ENCODE assay signal across 14 cellular contexts in genomic region chr22:21457023-21457787, GRCh38. TPM values are rescaled to one million over a fixed set of nuclear protein-coding genes. Genes with fewer than 3 reads are reported as not detected.
DNase-seq lines count a peak whose midpoint lies in the region; ATAC-seq, FAIRE-seq and TF ChIP-seq lines count a peak whose summit lies in the region.
"Had no signal": no experiment of that assay in that cellular context is flagged by ENCODE, and none has a peak within 500 bp of the region (broad histone marks: within the 10 kb centered on the region; RNA-seq: fewer than 3 reads in every experiment).

No MANE protein-coding gene starts in this region.

- no peak overlapping the region; the same call in 1 of the 2 replicates for H4K8ac ChIP-seq in H1 (ENCODE audit: extremely low read depth, insufficient read depth, low read length)
- no peak overlapping the region for H4K8ac ChIP-seq in mesendoderm (ENCODE audit: low read depth, low read length)

- no peak overlapping the region for H3K27ac ChIP-seq in right cardiac atrium (ENCODE audit: low read length)
- no peak overlapping the region for H3K27ac ChIP-seq in H1 (ENCODE audit: low read depth, low read length)
- no peak overlapping the region for H3K27ac ChIP-seq in mesendoderm (ENCODE audit: low read depth, low read length)
- H3K27ac ChIP-seq: adrenal gland, foreskin keratinocyte had no signal

- no peaks in the 10 kb centered on the region for H4K20me1 ChIP-seq in H1 (replicated peaks in 1 of 2; ENCODE audit: control insufficient read depth in 1 of 2, insufficient read depth in 2 of 2, low read length in 2 of 2)

- H2BK15ac ChIP-seq in H1 (ENCODE audit: low read length), result 0 out of 2 replicates have a peak overlapping the region, but pooled peaks have one; percentile 29
- H2BK15ac ChIP-seq in mesendoderm (replicated peaks; ENCODE audit: low read depth), result no peak overlapping the region

- no peak overlapping the region for H2AFZ ChIP-seq in H1 (ENCODE audit: low read length)

- peak overlapping the region; percentile 52 for H4K91ac ChIP-seq in H1 (replicated peaks; ENCODE audit: insufficient read length, low read length)

- H3K23me2 ChIP-seq in H1 (ENCODE audit: low read depth, low read length), result no peaks in the 10 kb centered on the region

- peak overlapping the region; percentile 48; the same call in 1 of the 2 replicates for H3K18ac ChIP-seq in H1 (ENCODE audit: extremely low read depth, low read length)
- no peak overlapping the region for H3K18ac ChIP-seq in mesendoderm (ENCODE audit: low read length)

- no peaks in the 10 kb centered on the region for H3K36me3 ChIP-seq in H1 (ENCODE audit: control insufficient read depth in 2 of 4, insufficient read depth in 4 of 4, low read length in 3 of 4)
- no peaks in the 10 kb centered on the region for H3K36me3 ChIP-seq in mesendoderm (ENCODE audit: control insufficient read depth, insufficient read depth, low read length)
- H3K36me3 ChIP-seq: adrenal gland had no signal

- H3K9me3 ChIP-seq in right cardiac atrium (ENCODE audit: control insufficient read depth, low read length), result no peaks in the 10 kb centered on the region
- H3K9me3 ChIP-seq in H1 (ENCODE audit: insufficient read depth in 2 of 2, low read depth in 1 of 2, low read length in 1 of 2), result no peaks in the 10 kb centered on the region
- H3K9me3 ChIP-seq: adrenal gland, SK-N-SH had no signal

- H3K4ac ChIP-seq in H1 (replicated peaks; ENCODE audit: insufficient read length, low read depth, low read length) (no peak overlapping the region), mesendoderm (ENCODE audit: low read depth, low read length) (no peak overlapping the region)

- peak in 1 of 2 donors; percentile 29 for ATAC-seq in right cardiac atrium
- ATAC-seq in GM18498 (IDR thresholded peaks at IDR 0.05; ENCODE audit: unreplicated experiment), result no peak
- ATAC-seq in HG03159 (IDR thresholded peaks at IDR 0.05; ENCODE audit: unreplicated experiment), result no peak
- ATAC-seq: foreskin keratinocyte had no signal

- no peak overlapping the region for H2AK5ac ChIP-seq in H1 (ENCODE audit: low read depth, low read length)
- H2AK5ac ChIP-seq in mesendoderm (ENCODE audit: low read length), result no peak overlapping the region

- H3K4me3 ChIP-seq in right cardiac atrium (ENCODE audit: low read length) (no peak overlapping the region), H1 (ENCODE audit: extremely low read depth in 1 of 4, insufficient read depth in 2 of 4, low read depth in 3 of 4, low read length in 4 of 4) (no peak overlapping the region), mesendoderm (ENCODE audit: low read length) (no peak overlapping the region)
- H3K4me3 ChIP-seq: adrenal gland had no signal

- H3K79me1 ChIP-seq in H1 (ENCODE audit: low read depth, low read length) (no peaks in the 10 kb centered on the region), mesendoderm (ENCODE audit: low read length) (no peaks in the 10 kb centered on the region)

- no peaks in the 10 kb centered on the region for H3K79me2 ChIP-seq in H1 (ENCODE audit: control insufficient read depth in 1 of 2, insufficient read depth in 2 of 2, low read length in 2 of 2)
- no peaks in the 10 kb centered on the region for H3K79me2 ChIP-seq in mesendoderm (ENCODE audit: control insufficient read depth, insufficient read depth, low read length)

- H3K23ac ChIP-seq in H1 (ENCODE audit: insufficient read length) (no peak overlapping the region), mesendoderm (ENCODE audit: low read length) (no peak overlapping the region)

- TF ChIP-seq POLR2A in H1 (IDR thresholded peaks at IDR 0.05; ENCODE audit: control extremely low read depth in 1 of 2, low read depth in 2 of 2, low read length in 2 of 2), result no peak

- H3K4me1 ChIP-seq in right cardiac atrium (ENCODE audit: control insufficient read depth, insufficient read depth, low read length) (no peaks in the 10 kb centered on the region), H1 (replicated peaks in 1 of 4; ENCODE audit: control insufficient read depth in 3 of 4, insufficient read depth in 4 of 4, low read length in 3 of 4) (peaks cover 0 to 11% (median 7%) of the 10 kb centered on the region in 4 experiments; a peak in 3 of 7 replicates), mesendoderm (ENCODE audit: control insufficient read depth, low read depth, low read length) (no peaks in the 10 kb centered on the region)
- H3K4me1 ChIP-seq: adrenal gland, foreskin keratinocyte had no signal

- H2BK5ac ChIP-seq in H1 (ENCODE audit: low read depth, low read length) (peak overlapping the region; percentile 24; the same call in 1 of the 2 replicates), mesendoderm (ENCODE audit: low read length) (no peak overlapping the region)

- no peak overlapping the region for H4K5ac ChIP-seq in H1 (ENCODE audit: insufficient read length, low read depth, low read length)
- no peak overlapping the region for H4K5ac ChIP-seq in mesendoderm (ENCODE audit: low read length)

- no peak overlapping the region for H2BK20ac ChIP-seq in H1 (ENCODE audit: low read length)

- no peaks in the 10 kb centered on the region for H3K27me3 ChIP-seq in right cardiac atrium (ENCODE audit: control insufficient read depth, insufficient read depth)
- H3K27me3 ChIP-seq in H1 (replicated peaks in 1 of 4; ENCODE audit: control insufficient read depth in 3 of 4, extremely low read depth in 1 of 4, insufficient read depth in 3 of 4, low read length in 3 of 4), result no peaks in the 10 kb centered on the region
- no peaks in the 10 kb centered on the region for H3K27me3 ChIP-seq in mesendoderm (ENCODE audit: insufficient read depth, low read length, poor library complexity)
- H3K27me3 ChIP-seq: adrenal gland, foreskin keratinocyte had no signal

- no peak overlapping the region for H3K14ac ChIP-seq in H1 (ENCODE audit: insufficient read length)

- DNase-seq in right cardiac atrium, result peak; percentile 5 to 33 (median 18)
- DNase-seq in cardiac septum (ENCODE audit: low spot score), result no peak
- no peak for DNase-seq in H1 (ENCODE audit: low read depth in 1 of 2, low spot score in 2 of 2)
- DNase-seq in mesendoderm, result no peak
- no peak for DNase-seq in hypothalamus (lab: John Stamatoyannopoulos, UW)
- DNase-seq in T-helper 1 cell, result no peak
- DNase-seq: activated B cell treated with CpG ODN at 0.5 μM for 24 hours, foreskin keratinocyte, occipital lobe, SK-N-SH had no signal

- no peak for TF ChIP-seq RAD21 in H1 (IDR thresholded peaks at IDR 0.05 in 1 of 2, conservative IDR thresholded peaks at IDR 0.05 in 1 of 2; ENCODE audit: low read depth in 2 of 2, low read length in 2 of 2)

- POLR2A ChIA-PET in H1 (lab: Charles Lee; ENCODE audit: partially characterized antibody), result no interaction called here

- no peak overlapping the region for H3K9ac ChIP-seq in H1 (replicated peaks in 1 of 4; ENCODE audit: extremely low read depth in 1 of 4, low read depth in 3 of 4, low read length in 3 of 4)
- H3K9ac ChIP-seq in mesendoderm (ENCODE audit: low read length), result no peak overlapping the region
- H3K9ac ChIP-seq: SK-N-SH had no signal

- no peak for TF ChIP-seq CTCF in H1 (IDR thresholded peaks at IDR 0.05; ENCODE audit: control extremely low read depth in 1 of 3, insufficient read depth in 1 of 3, low read depth in 1 of 3, low read length in 3 of 3)

- no peak for TF ChIP-seq EP300 in H1 (IDR thresholded peaks at IDR 0.05; ENCODE audit: borderline replicate concordance in 1 of 2, low read depth in 2 of 2, low read length in 2 of 2)

- no peak for FAIRE-seq in H1 (lab: Jason Lieb, UNC)
- FAIRE-seq: islet of Langerhans had no signal

- CTCF ChIA-PET in H1 (lab: Charles Lee; ENCODE audit: partially characterized antibody), result interaction anchor here (0.6 to 1.9 kb wide), 6 partner anchors 8 to 189 kb away, joined by 3 to 8 read pairs (median 6); no protein-coding TSS in a partner anchor

- H3K4me2 ChIP-seq in H1 (ENCODE audit: insufficient read depth in 1 of 2, low read depth in 2 of 2, low read length in 2 of 2) (no peak overlapping the region), mesendoderm (ENCODE audit: low read length) (no peak overlapping the region)
- H3K4me2 ChIP-seq: SK-N-SH had no signal

- H2BK12ac ChIP-seq in H1 (ENCODE audit: low read depth, low read length), result no peak overlapping the region

- intact Hi-C loops in right cardiac atrium (cut with DNase I), result no loop called here
- intact Hi-C loops in cardiac septum (cut with DNase I), result no loop called here

- H2BK120ac ChIP-seq in H1 (replicated peaks; ENCODE audit: low read depth, low read length), result no peak overlapping the region
- no peak overlapping the region for H2BK120ac ChIP-seq in mesendoderm (ENCODE audit: low read depth, low read length)

- WGBS in right cardiac atrium, result 90% methylated on average over 19 of the region's 19 CpGs
- 91% methylated on average over 19 of the region's 19 CpGs; no CpG with 5 or more reads in 1 of the 2 experiments for WGBS in H1 (ENCODE audit: extremely low coverage in 1 of 2, insufficient coverage in 1 of 2, insufficient read length in 1 of 2, insufficient replicate concordance in 2 of 2, low coverage in 1 of 2, low lambda C conversion rate in 2 of 2, missing lambda C conversion rate in 1 of 2), 2 experiments
- no CpG with 5 or more reads among the region's 19 CpGs for WGBS in mesendoderm (ENCODE audit: extremely low coverage, insufficient coverage, low lambda C conversion rate)

- H3K56ac ChIP-seq in H1 (replicated peaks; ENCODE audit: insufficient read length, low read depth, low read length) (no peak overlapping the region), mesendoderm (ENCODE audit: low read length) (peak overlapping the region; percentile 15)

RNA-seq across cellular contexts. Expression of gene TMEM191C, which starts 10.0 kb away (rescaled TPM):
- 1 to 10 TPM in 2 of 4 donors, under 1 TPM in 1, not detected in 1; 0.68 to 1.4 (median 1.2) TPM for total RNA-seq in right cardiac atrium
- 0.66 TPM for polyA plus RNA-seq in right cardiac atrium
- total RNA-seq in cardiac septum, result 1.7 TPM
- total RNA-seq in H1 (2021; fragmentation: NEBNext Ultra II Directional; extraction: Animal tissue kit (Norgen Biotek cat#: 25700)), result 0.74 and 1.3 TPM in 2 replicates
- 2.6 and 3.4 TPM in 2 replicates for polyA plus RNA-seq in H1 (2011; rRNA removed)
- 2.2 TPM for polyA plus RNA-seq in H1 (2011; cell fraction: cytosol; rRNA removed)
- 6.1 TPM for polyA plus RNA-seq in H1 (2011; cell fraction: nucleus; rRNA removed)
- polyA plus RNA-seq in H1 (2012, experiment 1 of 2), result 1.1 to 3.4 TPM (median 2.3 TPM) in 4 replicates
- 0.56 TPM for polyA plus RNA-seq in H1 (2012, experiment 2 of 2)
- polyA plus RNA-seq in H1 (2013, experiment 1 of 2), result 1.4 TPM
- polyA plus RNA-seq in H1 (2013, experiment 2 of 2), result 1.7 TPM
- polyA minus RNA-seq in H1 (2011; rRNA and poly(A)+ RNA removed), result 0.24 and 0.54 TPM in 2 replicates
- 1.2 TPM for polyA minus RNA-seq in H1 (2011; cell fraction: cytosol; rRNA and poly(A)+ RNA removed)
- polyA minus RNA-seq in H1 (2011; cell fraction: nucleus; rRNA and poly(A)+ RNA removed), result 2.0 TPM
- polyA plus RNA-seq in mesendoderm (2013, experiment 1 of 2), result 0.60 TPM
- 0.71 TPM for polyA plus RNA-seq in mesendoderm (2013, experiment 2 of 2)

RNA-seq across cellular contexts. Expression of gene HIC2, which starts 40.0 kb away (rescaled TPM):
- total RNA-seq in right cardiac atrium (1 to 10 TPM; 1.1 to 2.1 (median 1.8) TPM), cardiac septum (1.9 TPM)
- polyA plus RNA-seq in right cardiac atrium (1.7 TPM), H1 (2011; rRNA removed) (8.0 and 12.0 TPM in 2 replicates)
- total RNA-seq in H1 (2021; fragmentation: NEBNext Ultra II Directional; extraction: Animal tissue kit (Norgen Biotek cat#: 25700)), result 21.9 and 23.3 TPM in 2 replicates
- 8.8 TPM for polyA plus RNA-seq in H1 (2011; cell fraction: cytosol; rRNA removed)
- polyA plus RNA-seq in H1 (2011; cell fraction: nucleus; rRNA removed), result 14.4 TPM
- 12.4 to 17.0 TPM (median 15.4 TPM) in 4 replicates for polyA plus RNA-seq in H1 (2012, experiment 1 of 2)
- 13.4 TPM for polyA plus RNA-seq in H1 (2012, experiment 2 of 2)
- 9.8 TPM for polyA plus RNA-seq in H1 (2013, experiment 1 of 2)
- polyA plus RNA-seq in H1 (2013, experiment 2 of 2), result 9.6 TPM
- 11.9 and 12.6 TPM in 2 replicates for polyA minus RNA-seq in H1 (2011; rRNA and poly(A)+ RNA removed)
- 11.9 TPM for polyA minus RNA-seq in H1 (2011; cell fraction: cytosol; rRNA and poly(A)+ RNA removed)
- 11.4 TPM for polyA minus RNA-seq in H1 (2011; cell fraction: nucleus; rRNA and poly(A)+ RNA removed)
- polyA plus RNA-seq in mesendoderm (2013, experiment 1 of 2), result 13.4 TPM
- polyA plus RNA-seq in mesendoderm (2013, experiment 2 of 2), result 13.5 TPM

Comparison
In these comparisons a context has a peak if more than half of its experiments do, and no peak if none do; other contexts are left out.
1. DNase-seq: peak in right cardiac atrium (3 of 3); none in cardiac septum (single experiment), H1 (0 of 2), mesendoderm (single experiment), hypothalamus (0 of 51) and T-helper 1 cell (0 of 5).